In the genomic region with DNA sequence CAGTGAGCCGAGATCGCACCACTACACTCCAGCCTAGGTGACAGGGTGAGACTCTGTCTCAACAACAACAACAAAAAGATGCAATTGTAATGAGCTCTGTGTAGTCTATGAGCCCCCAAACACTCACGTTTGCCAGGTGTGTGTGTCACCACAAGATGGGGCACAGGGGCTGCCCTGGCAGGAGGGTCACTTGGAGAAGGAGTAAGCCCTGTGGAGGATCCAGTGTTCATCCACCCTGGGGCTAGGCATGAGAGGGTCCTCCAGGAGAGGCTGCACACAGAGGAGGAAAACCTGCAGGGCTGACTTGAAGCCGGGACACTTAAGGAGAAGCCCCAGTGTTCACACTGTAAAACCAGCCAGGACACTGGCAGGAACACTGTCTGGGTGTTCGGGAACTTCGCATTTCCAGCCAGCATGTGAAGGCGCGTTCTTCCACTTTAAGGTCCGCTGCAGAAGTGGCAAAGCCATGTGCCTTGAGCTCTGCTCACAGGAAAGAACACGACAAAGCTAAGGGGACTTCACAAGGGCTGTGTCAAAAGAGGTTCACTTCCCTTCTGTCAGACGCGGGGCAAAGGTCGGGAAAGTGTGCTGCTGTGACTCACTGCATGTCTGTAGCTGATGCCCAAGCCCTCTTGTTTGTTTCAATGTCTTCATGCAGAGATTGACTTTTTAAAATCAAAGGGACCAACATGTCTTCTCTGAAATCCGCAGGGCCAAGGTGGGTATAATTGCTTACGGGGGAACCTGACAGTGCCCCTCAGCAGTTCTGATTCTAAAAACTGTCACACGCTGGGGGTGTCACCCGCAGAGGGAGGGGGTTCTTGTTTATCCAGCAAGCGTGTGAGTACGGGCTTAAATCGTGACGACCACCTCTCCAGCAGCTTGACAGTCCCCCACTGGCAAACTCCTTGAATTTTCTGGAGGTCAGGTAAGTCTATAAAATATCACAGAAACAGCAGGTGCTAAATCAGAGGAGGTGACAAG, we compare ENCODE assay signal across 12 cellular contexts.
DNase-seq lines count a peak whose midpoint lies in the region; ATAC-seq and TF ChIP-seq lines count a peak whose summit lies in the region.
"Had no signal": no experiment of that assay in that cellular context is flagged by ENCODE, and none has a peak within 500 bp of the region (broad histone marks: within the 10 kb centered on the region; RNA-seq: fewer than 3 reads in every experiment).

No MANE protein-coding gene starts in this region.

- TF ChIP-seq POLR2A in IMR-90 (IDR thresholded peaks at IDR 0.05; ENCODE audit: low read depth, low read length), result no peak
- no peak for TF ChIP-seq POLR2A in body of pancreas (IDR thresholded peaks at IDR 0.05)
- no peak for TF ChIP-seq POLR2A in erythroblast (IDR thresholded peaks at IDR 0.05; ENCODE audit: low read length)

- H3K27me3 Mint-ChIP-seq in CD14-positive monocyte (ENCODE audit: low read depth in 3 of 3), result peaks cover 2 to 9% (median 7%) of the 10 kb centered on the region in 3 donors

- H3K27ac Mint-ChIP-seq in CD14-positive monocyte, result peak overlapping the region; percentile 80 to 95 (median 88)
- H3K27ac Mint-ChIP-seq: CD4-positive, CD25-positive, alpha-beta regulatory T cell; T-helper 2 cell treated with Interferon-gamma antibody and Interleukin-4, amounts not matched to agents 5 μg/mL and 100 μg/mL, for 36 hours had no signal

- H3K27ac ChIP-seq in IMR-90 (ENCODE audit: insufficient read depth, low read length) (no peak overlapping the region), body of pancreas (no peak overlapping the region), lower lobe of right lung (no peak overlapping the region)

- peaks cover 6% of the 10 kb centered on the region for H3K27me3 ChIP-seq in IMR-90 (ENCODE audit: control insufficient read depth, insufficient read depth, low read length)
- no peaks in the 10 kb centered on the region for H3K27me3 ChIP-seq in body of pancreas
- H3K27me3 ChIP-seq in lower lobe of right lung (ENCODE audit: low read depth), result no peaks in the 10 kb centered on the region

- CTCF ChIA-PET in IMR-90 (lab: Yijun Ruan, JAX), result no interaction called here

- no TSS peak for BruUV-seq in IMR-90 (replicated peaks; lab: Mats Ljungman, UMichigan)

- H3K18ac ChIP-seq in IMR-90 (ENCODE audit: low read depth, low read length), result no peak overlapping the region

- no peak for TF ChIP-seq CTCF in CD14-positive monocyte (IDR thresholded peaks at IDR 0.05)
- TF ChIP-seq CTCF in IMR-90 (conservative IDR thresholded peaks at IDR 0.05; ENCODE audit: low read depth, low read length), result no peak
- TF ChIP-seq CTCF in body of pancreas (IDR thresholded peaks at IDR 0.05), result peak in 3 of 7 experiments; percentile 29 to 30 (median 29)
- TF ChIP-seq CTCF in lower lobe of right lung (IDR thresholded peaks at IDR 0.05), result no peak

- peaks cover 34% of the 10 kb centered on the region for H3K4me1 Mint-ChIP-seq in CD14-positive monocyte
- H3K4me1 Mint-ChIP-seq: CD4-positive, CD25-positive, alpha-beta regulatory T cell; naive B cell had no signal

- peak overlapping the region; percentile 37 for H3K14ac ChIP-seq in IMR-90 (replicated peaks; ENCODE audit: low read depth, low read length)

- H3K9me3 Mint-ChIP-seq in CD14-positive monocyte, result no peaks in the 10 kb centered on the region
- H3K9me3 Mint-ChIP-seq: naive B cell; T-helper 2 cell treated with Interferon-gamma antibody and Interleukin-4, amounts not matched to agents 5 μg/mL and 100 μg/mL, for 36 hours had no signal

- H2BK120ac ChIP-seq in IMR-90 (ENCODE audit: low read depth, low read length), result 0 out of 2 replicates have a peak overlapping the region, but pooled peaks have one; percentile 3

- H3K9me1 ChIP-seq in IMR-90 (ENCODE audit: insufficient read depth, low read length), result peaks cover 3% of the 10 kb centered on the region; the same call in 1 of the 2 replicates

- intact Hi-C loops in CD14-positive monocyte (cut with micrococcal nuclease), result no loop called here
- intact Hi-C loops in IMR-90 (cut with micrococcal nuclease), result no loop called here
- intact Hi-C loops in body of pancreas (cut with DNase I), result no loop called here
- intact Hi-C loops in lower lobe of right lung (cut with DNase I), result no loop called here
- intact Hi-C loops in head of caudate nucleus (cut with DNase I), result no loop called here

- dilution Hi-C loops in IMR-90 (cut with HindIII; ENCODE audit: low sequenced_read_pairs, unreplicated experiment), result no loop called here

- no peak for ATAC-seq in IMR-90 (ENCODE audit: low read depth)
- no peak for ATAC-seq in body of pancreas
- ATAC-seq in lower lobe of right lung, result peak; percentile 69 to 73
- no peak for ATAC-seq in HG03442 (IDR thresholded peaks at IDR 0.05; ENCODE audit: unreplicated experiment)
- ATAC-seq in HG03354 (IDR thresholded peaks at IDR 0.05; ENCODE audit: poor library complexity, severe bottlenecking, unreplicated experiment), result no peak

- H3K4me3 ChIP-seq in IMR-90 (ENCODE audit: insufficient read depth, low read depth, low read length), result no peak overlapping the region
- no peak overlapping the region for H3K4me3 ChIP-seq in body of pancreas
- no peak overlapping the region for H3K4me3 ChIP-seq in lower lobe of right lung

- no peak overlapping the region for H3K56ac ChIP-seq in IMR-90 (ENCODE audit: extremely low read depth, insufficient read depth, low read length)

- no peak overlapping the region for H2AK5ac ChIP-seq in IMR-90 (ENCODE audit: low read depth, low read length)

- no peak overlapping the region for H2BK5ac ChIP-seq in IMR-90 (ENCODE audit: low read depth, low read length, poor library complexity, severe bottlenecking)

- H3K23ac ChIP-seq in IMR-90 (ENCODE audit: low read depth, low read length), result no peak overlapping the region

- H2BK15ac ChIP-seq in IMR-90 (ENCODE audit: low read depth, low read length), result no peak overlapping the region

- H3K4me1 ChIP-seq in IMR-90 (ENCODE audit: control insufficient read depth, insufficient read depth, low read length) (peaks cover 11% of the 10 kb centered on the region), body of pancreas (peaks cover 4% of the 10 kb centered on the region), lower lobe of right lung (peaks cover 19% of the 10 kb centered on the region)

- H3K4me3 Mint-ChIP-seq in CD14-positive monocyte, result peak overlapping the region in 1 of 2 donors; percentile 56
- H3K4me3 Mint-ChIP-seq: CD4-positive, CD25-positive, alpha-beta regulatory T cell; T-helper 2 cell treated with Interferon-gamma antibody and Interleukin-4, amounts not matched to agents 5 μg/mL and 100 μg/mL, for 36 hours had no signal

- no peaks in the 10 kb centered on the region for H4K20me1 ChIP-seq in IMR-90 (ENCODE audit: insufficient read depth, low read length)

- H3K4ac ChIP-seq in IMR-90 (ENCODE audit: low read depth, low read length), result 0 out of 2 replicates have a peak overlapping the region, but pooled peaks have one; percentile 25

- WGBS in IMR-90 (ENCODE audit: extremely low coverage in 2 of 2, insufficient read length in 1 of 2), 2 experiments, result 52% methylated on average over 5 of the region's 21 CpGs; no CpG with 5 or more reads in 1 of the 2 experiments
- WGBS in body of pancreas, 2 donors, result 66 to 71% methylated on average over 14 to 21 of the region's 21 CpGs

- peak overlapping the region; percentile 18; the same call in 1 of the 2 replicates for H2BK20ac ChIP-seq in IMR-90 (ENCODE audit: low read depth, low read length)

- H4K8ac ChIP-seq in IMR-90 (ENCODE audit: low read depth in 2 of 2, low read length in 2 of 2), result no peak overlapping the region

- no peaks in the 10 kb centered on the region for H3K36me3 ChIP-seq in IMR-90 (ENCODE audit: control insufficient read depth, insufficient read depth, low read length)
- H3K36me3 ChIP-seq in body of pancreas (replicated peaks in 1 of 2; ENCODE audit: insufficient read depth in 1 of 2, low read depth in 2 of 2), result no peaks in the 10 kb centered on the region
- H3K36me3 ChIP-seq in lower lobe of right lung, result no peaks in the 10 kb centered on the region

- H3K9me3 ChIP-seq in IMR-90 (ENCODE audit: control insufficient read depth, insufficient read depth, low read length) (no peaks in the 10 kb centered on the region), body of pancreas (no peaks in the 10 kb centered on the region), lower lobe of right lung (no peaks in the 10 kb centered on the region)

- peak overlapping the region; percentile 38 for H2AK9ac ChIP-seq in IMR-90 (replicated peaks; ENCODE audit: low read depth, low read length, poor library complexity)

- TF ChIP-seq RAD21 in IMR-90 (IDR thresholded peaks at IDR 0.05; ENCODE audit: low read length), result no peak

- H3K9ac ChIP-seq in IMR-90 (ENCODE audit: low read depth, low read length), result no peak overlapping the region

- H3K4me2 ChIP-seq in IMR-90 (ENCODE audit: low read depth, low read length), result no peak overlapping the region

- no peak overlapping the region; the same call in 1 of the 2 replicates for H4K91ac ChIP-seq in IMR-90 (ENCODE audit: insufficient read depth, low read depth, low read length)

- H2AFZ ChIP-seq in IMR-90 (replicated peaks; ENCODE audit: low read length, poor library complexity), result no peak overlapping the region

- in situ Hi-C loops in IMR-90 (cut with MboI; ENCODE audit: low sequenced_read_pairs), result no loop called here

- DNase-seq in CD14-positive monocyte (ENCODE audit: low spot score), result peak; percentile 87
- peak; percentile 32 for DNase-seq in IMR-90
- DNase-seq in body of pancreas, result peak in 3 of 4 donors; percentile 24 to 59 (median 49)
- peak; percentile 76 for DNase-seq in lower lobe of right lung
- no peak for DNase-seq in head of caudate nucleus
- no peak for DNase-seq in erythroblast (lab: John Stamatoyannopoulos, UW)
- DNase-seq: activated naive CD4-positive, alpha-beta T cell; CD4-positive, CD25-positive, alpha-beta regulatory T cell; naive B cell had no signal

- POLR2A ChIA-PET in IMR-90 (lab: Charles Lee; ENCODE audit: unreplicated experiment), result no interaction called here

- peaks cover 0 to 2% of the 10 kb centered on the region in 2 donors for H3K36me3 Mint-ChIP-seq in CD14-positive monocyte
- H3K36me3 Mint-ChIP-seq: CD4-positive, CD25-positive, alpha-beta regulatory T cell; naive B cell had no signal

- no peaks in the 10 kb centered on the region for H3K79me1 ChIP-seq in IMR-90 (ENCODE audit: low read depth in 1 of 2, low read length in 2 of 2)

- H4K5ac ChIP-seq in IMR-90 (ENCODE audit: low read depth, low read length), result no peak overlapping the region

TF ChIP-seq in IMR-90, 13 proteins besides CTCF, POLR2A, EP300 and RAD21:
- TF ChIP-seq BHLHE40 (IDR thresholded peaks at IDR 0.05; ENCODE audit: low read depth, low read length), result no peak
- no peak for TF ChIP-seq RCOR1 (IDR thresholded peaks at IDR 0.05; ENCODE audit: insufficient replicate concordance, low read length)
- no peak for TF ChIP-seq MAZ (IDR thresholded peaks at IDR 0.05; ENCODE audit: borderline replicate concordance, low read depth, low read length)
- 0 out of 2 replicates have a peak, but pooled peaks have one; percentile 15 for TF ChIP-seq FOS (IDR thresholded peaks at IDR 0.05; ENCODE audit: low read depth, low read length)

Comparison
In these comparisons a context has a peak if more than half of its experiments do, and no peak if none do; other contexts are left out.
1. DNase-seq: peak in CD14-positive monocyte (single experiment), IMR-90 (single experiment), body of pancreas (3 of 4) and lower lobe of right lung (single experiment); none in head of caudate nucleus (0 of 42) and erythroblast (0 of 2).
2. ATAC-seq: peak in lower lobe of right lung (2 of 2); none in IMR-90 (single experiment), body of pancreas (single experiment), HG03442 (single experiment) and HG03354 (single experiment).